Comparison of ENCODE assay signal across 8 cellular contexts in genomic region chr14:94001501-94002396, GRCh38. TPM values are rescaled to one million over a fixed set of nuclear protein-coding genes. Genes with fewer than 3 reads are reported as not detected.
DNase-seq lines count a peak whose midpoint lies in the region; ATAC-seq, FAIRE-seq and TF ChIP-seq lines count a peak whose summit lies in the region.

No MANE protein-coding gene starts in this region.

- H3K4me2 ChIP-seq in A549: 0 out of 3 replicates have a peak overlapping the region, but pooled peaks have one; percentile 17

- no peaks in the 10 kb centered on the region for H3K36me3 Mint-ChIP-seq in natural killer cell

- TF ChIP-seq POLR2A in A549 (IDR thresholded peaks at IDR 0.05; ENCODE audit: low read length): no peak

- no peak for TF ChIP-seq EP300 in A549 (IDR thresholded peaks at IDR 0.05)

- ATAC-seq in A549 (peak; percentile 81 to 94), HG03571 (IDR thresholded peaks at IDR 0.05; ENCODE audit: unreplicated experiment) (peak; percentile 69), esophagus mucosa (peak; percentile 81), natural killer cell (peak; percentile 68 to 97 (median 93))

- FAIRE-seq in A549 (lab: Jason Lieb, UNC): peak; percentile 67

- no peak overlapping the region for H3K4me3 ChIP-seq in A549

- no peak overlapping the region for H3K27ac Mint-ChIP-seq in natural killer cell

- no peaks in the 10 kb centered on the region for H3K9me3 Mint-ChIP-seq in natural killer cell

- 50% methylated on average over 26 of the region's 26 CpGs for WGBS in A549 (ENCODE audit: missing lambda C conversion rate)

- H3K4me1 Mint-ChIP-seq in natural killer cell: peaks cover 4 to 5% of the 10 kb centered on the region in 2 donors

- POLR2A ChIA-PET in A549 (lab: Yijun Ruan, JAX): interaction anchor here (0.7 kb wide), 1 partner anchor 36 kb away, joined by 4 read pairs; no protein-coding TSS in a partner anchor

- peak; percentile 79 to 88 for TF ChIP-seq RAD21 in A549 (conservative IDR thresholded peaks at IDR 0.05 in 1 of 2, IDR thresholded peaks at IDR 0.05 in 1 of 2)

- no peak overlapping the region; a peak in 1 of 6 replicates for H3K27ac ChIP-seq in A549

- H3K27me3 Mint-ChIP-seq in natural killer cell (ENCODE audit: low read depth in 2 of 2): peaks cover 26 to 30% of the 10 kb centered on the region in 2 donors

- DNase-seq in A549 (ENCODE audit: low read depth in 1 of 2, low spot score in 1 of 2): peak; percentile 73 to 83
- peak; percentile 83 for DNase-seq in GM13976 (ENCODE audit: low spot score)
- DNase-seq in NOMO-1 treated with dmso at 0.1 percent for 144 hours (lab: John Stamatoyannopoulos, UW; ENCODE audit: unreplicated experiment): peak; percentile 19
- peak; percentile 82 for DNase-seq in activated CD8-positive, alpha-beta memory T cell treated with anti-CD3 and anti-CD28 coated beads, Interleukin-2, amount 50 U/mL, for 48 hours
- peak; percentile 42 for DNase-seq in natural killer cell
- peak; percentile 49 for DNase-seq in stimulated activated naive CD4-positive, alpha-beta T cell treated with Interleukin-2 at 50 U/mL for 16 hours (lab: John Stamatoyannopoulos, UW)

- no peaks in the 10 kb centered on the region for H3K9me3 ChIP-seq in A549

- H3K4me1 ChIP-seq in A549: no peaks in the 10 kb centered on the region

- intact Hi-C loops in natural killer cell (cut with micrococcal nuclease): loop anchor here (1.0 to 5.0 kb wide), 4 partner anchors 31 to 344 kb away; no protein-coding TSS in a partner anchor

- TF ChIP-seq CTCF in A549 (IDR thresholded peaks at IDR 0.05): peak; percentile 91
- TF ChIP-seq CTCF in GM13976 (IDR thresholded peaks at IDR 0.05; ENCODE audit: borderline replicate concordance, control extremely low read depth, extremely low read depth, insufficient read depth, missing control alignments): peak; percentile 96
- TF ChIP-seq CTCF in natural killer cell (IDR thresholded peaks at IDR 0.05): peak; percentile 96

- no peak overlapping the region for H3K4me3 Mint-ChIP-seq in natural killer cell

- in situ Hi-C loops in GM13976 (cut with MboI; ENCODE audit: low sequenced_read_pairs, unreplicated experiment): no loop called here

- CTCF ChIA-PET in A549 (lab: Yijun Ruan, JAX): interaction anchor here (0.5 to 12.5 kb wide), 29 partner anchors 9 to 361 kb away, joined by 3 to 400 read pairs (median 4); no protein-coding TSS in a partner anchor

TF ChIP-seq in A549, 52 proteins besides CTCF, POLR2A, EP300 and RAD21:
- TF ChIP-seq MYC (IDR thresholded peaks at IDR 0.05; ENCODE audit: borderline replicate concordance, low read length) (peak; percentile 29; the same call in 1 of the 2 replicates), SMC3 (IDR thresholded peaks at IDR 0.05) (peak; percentile 88), ZNF302 (CRISPR knock-in tag; IDR thresholded peaks at IDR 0.05) (no peak), PBX3 (IDR thresholded peaks at IDR 0.05) (no peak), NPAS2 (CRISPR knock-in tag; IDR thresholded peaks at IDR 0.05; ENCODE audit: borderline replicate concordance) (no peak), CBX8 (IDR thresholded peaks at IDR 0.05) (no peak), MAX (IDR thresholded peaks at IDR 0.05) (peak; percentile 56; the same call in 1 of the 2 replicates)
TF ChIP-seq in A549: peak in this region for 3.

RNA-seq across cellular contexts. Expression of gene CCDC197, which starts 4.6 kb away (rescaled TPM):
- not detected in 2 replicates for polyA plus RNA-seq in A549 (2011; rRNA removed)
- polyA plus RNA-seq in A549 (2012; cell fraction: cytosol; rRNA removed): not detected in 2 replicates
- 0.04 TPM in 1 of 2 replicates, not detected in the other for polyA plus RNA-seq in A549 (2012; cell fraction: nucleus; rRNA removed)
- polyA plus RNA-seq in A549 (2017; fragmentation: RNase III; extraction: RNeasy Plus Mini Kit Qiagen cat#74134 plus additional on column Dnase treatment): not detected in 3 replicates
- not detected in 2 replicates for polyA minus RNA-seq in A549 (2011; rRNA and poly(A)+ RNA removed)
- not detected for total RNA-seq in esophagus mucosa
- not detected for total RNA-seq in natural killer cell

RNA-seq across cellular contexts. Expression of gene OTUB2, which starts 24.4 kb away (rescaled TPM):
- polyA plus RNA-seq in A549 (2011; rRNA removed) (1.2 and 1.7 TPM in 2 replicates), A549 (2017; fragmentation: RNase III; extraction: RNeasy Plus Mini Kit Qiagen cat#74134 plus additional on column Dnase treatment) (2.2 to 2.5 TPM (median 2.4 TPM) in 3 replicates)
- 0.74 and 0.96 TPM in 2 replicates for polyA plus RNA-seq in A549 (2012; cell fraction: cytosol; rRNA removed)
- 0.76 and 0.77 TPM in 2 replicates for polyA plus RNA-seq in A549 (2012; cell fraction: nucleus; rRNA removed)
- polyA minus RNA-seq in A549 (2011; rRNA and poly(A)+ RNA removed): 2.6 and 3.3 TPM in 2 replicates
- total RNA-seq in esophagus mucosa (5.5 TPM), natural killer cell (under 1 TPM in 2 of 3 donors, not detected in 1; 0.09 to 0.13 TPM)

RNA-seq across cellular contexts. Expression of gene ASB2, which starts 25.4 kb away (rescaled TPM):
- polyA plus RNA-seq in A549 (2011; rRNA removed) (0.03 and 0.07 TPM in 2 replicates), A549 (2017; fragmentation: RNase III; extraction: RNeasy Plus Mini Kit Qiagen cat#74134 plus additional on column Dnase treatment) (0.07 to 0.16 TPM (median 0.10 TPM) in 3 replicates)
- 0.15 and 0.23 TPM in 2 replicates for polyA plus RNA-seq in A549 (2012; cell fraction: cytosol; rRNA removed)
- polyA plus RNA-seq in A549 (2012; cell fraction: nucleus; rRNA removed): 0.11 and 0.52 TPM in 2 replicates
- polyA minus RNA-seq in A549 (2011; rRNA and poly(A)+ RNA removed): not detected in 2 replicates
- total RNA-seq in esophagus mucosa (1.00 TPM), natural killer cell (1 to 10 TPM; 3.7 to 7.2 (median 4.8) TPM)

Comparison
In these comparisons a context has a peak if more than half of its experiments do, and no peak if none do; other contexts are left out.
1. DNase-seq: peak in every context shown above with its lines; median percentile 83 in GM13976; 82 in activated CD8-positive, alpha-beta memory T cell treated with anti-CD3 and anti-CD28 coated beads, Interleukin-2, amount 50 U/mL, for 48 hours; 78 in A549; 49 in stimulated activated naive CD4-positive, alpha-beta T cell treated with Interleukin-2 at 50 U/mL for 16 hours; 42 in natural killer cell; 19 in NOMO-1 treated with dmso at 0.1 percent for 144 hours.